21 cellular contexts compared by ENCODE assay signal in genomic region chr10:124048371-124049290, GRCh38. TPM values are rescaled to one million over a fixed set of nuclear protein-coding genes. Genes with fewer than 3 reads are reported as not detected.
A peak's percentile ranks its signal among the peaks of the same experiment; 100 is the strongest.
DNase-seq lines count a peak whose midpoint lies in the region; ATAC-seq, FAIRE-seq and TF ChIP-seq lines count a peak whose summit lies in the region.
"Had no signal": no experiment of that assay in that cellular context is flagged by ENCODE, and none has a peak within 500 bp of the region (broad histone marks: within the 10 kb centered on the region; RNA-seq: fewer than 3 reads in every experiment).

No MANE protein-coding gene starts in this region.

- TF ChIP-seq POLR2A in adrenal gland (IDR thresholded peaks at IDR 0.05) (no peak), GM12891 (IDR thresholded peaks at IDR 0.05; ENCODE audit: low read depth, low read length) (no peak), transverse colon (IDR thresholded peaks at IDR 0.05) (no peak)

- H3K27me3 ChIP-seq in adrenal gland (no peaks in the 10 kb centered on the region), neutrophil (no peaks in the 10 kb centered on the region), tibial artery (no peaks in the 10 kb centered on the region), transverse colon (no peaks in the 10 kb centered on the region)
- H3K27me3 ChIP-seq: colonic mucosa, hepatocyte had no signal

- H3K4me3 ChIP-seq in adrenal gland (no peak overlapping the region), neutrophil (ENCODE audit: low read depth in 1 of 2, low read length in 1 of 2) (no peak overlapping the region), tibial artery (no peak overlapping the region), transverse colon (no peak overlapping the region)
- H3K4me3 ChIP-seq: colonic mucosa, GM12878, hepatocyte, lung had no signal

- no peak for TF ChIP-seq EP300 in transverse colon (IDR thresholded peaks at IDR 0.05; ENCODE audit: low read depth)

- FAIRE-seq in GM12891 (lab: Jason Lieb, UNC) = no peak
- FAIRE-seq: astrocyte, GM12878 had no signal

- no peaks in the 10 kb centered on the region for H3K36me3 ChIP-seq in adrenal gland (replicated peaks in 1 of 2)
- H3K36me3 ChIP-seq in neutrophil = peaks cover 59% of the 10 kb centered on the region
- H3K36me3 ChIP-seq in tibial artery = peaks cover 0 to 14% (median 9%) of the 10 kb centered on the region in 3 donors
- H3K36me3 ChIP-seq in transverse colon = no peaks in the 10 kb centered on the region
- H3K36me3 ChIP-seq: colonic mucosa had no signal

- TF ChIP-seq CTCF in adrenal gland (IDR thresholded peaks at IDR 0.05) = no peak
- TF ChIP-seq CTCF in neutrophil (IDR thresholded peaks at IDR 0.05) = no peak
- TF ChIP-seq CTCF in tibial artery (IDR thresholded peaks at IDR 0.05) = no peak
- no peak for TF ChIP-seq CTCF in transverse colon (IDR thresholded peaks at IDR 0.05)

- 59 to 71% (median 67%) methylated on average over 19 of the region's 19 CpGs for WGBS in adrenal gland, 4 donors
- 76 to 77% methylated on average over 9 to 19 of the region's 19 CpGs for WGBS in transverse colon (ENCODE audit: low coverage in 1 of 2), 2 donors

- in situ Hi-C loops in transverse colon (cut with MboI; ENCODE audit: low pct_ligation_motif_present in 1 of 4, low pct_unique_long_range_greater_than_20kb in 1 of 4, low sequenced_read_pairs in 3 of 4) = no loop called here

- no peak for ATAC-seq in HG02840 (IDR thresholded peaks at IDR 0.05; ENCODE audit: low FRiP score, unreplicated experiment)
- ATAC-seq: GM12878; Right ventricle myocardium inferior; stimulated activated naive CD8-positive, alpha-beta T cell treated with anti-CD3 and anti-CD28 coated beads, Interleukin-15, amount 100 ng/mL, for 72 hours had no signal

- H3K4me1 ChIP-seq in adrenal gland (replicated peaks in 1 of 2) (no peaks in the 10 kb centered on the region), neutrophil (ENCODE audit: control insufficient read depth in 1 of 2, insufficient read depth in 1 of 2, low read depth in 1 of 2, low read length in 1 of 2) (peaks cover 9 to 15% of the 10 kb centered on the region in 2 experiments), tibial artery (peaks cover 0 to 15% (median 5%) of the 10 kb centered on the region in 4 donors), transverse colon (peaks cover 0 to 10% (median 3%) of the 10 kb centered on the region in 4 donors)
- H3K4me1 ChIP-seq: colonic mucosa had no signal

- peak overlapping the region in 2 of 5 donors; percentile 21 to 82 for H3K27ac ChIP-seq in adrenal gland
- peak overlapping the region; percentile 35 for H3K27ac ChIP-seq in neutrophil
- peak overlapping the region; percentile 8 to 43 for H3K27ac ChIP-seq in tibial artery
- peak overlapping the region in 1 of 4 donors; percentile 30 for H3K27ac ChIP-seq in transverse colon
- H3K27ac ChIP-seq: colonic mucosa, hepatocyte had no signal

- peak in 6 of 7 donors; percentile 32 to 70 (median 44) for DNase-seq in adrenal gland
- DNase-seq in fibroblast of the conjunctiva (ENCODE audit: low read depth) = peak; percentile 65
- peak in 1 of 2 donors; percentile 16 for DNase-seq in tibial artery
- DNase-seq in H4 (ENCODE audit: low spot score) = no peak
- no peak for DNase-seq in GM12891 (ENCODE audit: insufficient read length, low spot score)
- DNase-seq in transverse colon = no peak
- DNase-seq: activated CD4-positive, alpha-beta T cell treated with anti-CD3 and anti-CD28 coated beads for 1 hour; CD8-positive, alpha-beta memory T cell; colonic mucosa; DMS53; NCI-H1105 treated with DMSO at 0.1 percent for 48 hours; NCI-H524; stimulated activated CD4-positive, alpha-beta T cell treated with anti-CD3 and anti-CD28 coated beads, Interleukin-2, amount 100 ng/mL, for 48 hours; stimulated activated naive CD8-positive, alpha-beta T cell treated with anti-CD3 and anti-CD28 coated beads, Interleukin-15, amount 100 ng/mL, for 72 hours had no signal

- H3K9me3 ChIP-seq in adrenal gland (replicated peaks in 1 of 3) (no peaks in the 10 kb centered on the region), neutrophil (no peaks in the 10 kb centered on the region), tibial artery (no peaks in the 10 kb centered on the region), transverse colon (no peaks in the 10 kb centered on the region)
- H3K9me3 ChIP-seq: colonic mucosa had no signal

- intact Hi-C loops in adrenal gland (cut with DNase I) = no loop called here
- intact Hi-C loops in tibial artery (cut with DNase I; ENCODE audit: low total_unique reads) = no loop called here
- intact Hi-C loops in transverse colon (cut with DNase I; ENCODE audit: low total_unique reads) = no loop called here

TF ChIP-seq in GM12891, 5 proteins besides CTCF, POLR2A, EP300 and RAD21:
- no peak for TF ChIP-seq TAF1 (IDR thresholded peaks at IDR 0.05; ENCODE audit: low read depth, low read length)
- no peak for TF ChIP-seq POLR2AphosphoS5 (IDR thresholded peaks at IDR 0.05; ENCODE audit: low read depth, low read length)

RNA-seq across cellular contexts. Expression of gene CHST15, which starts 44.8 kb away (rescaled TPM):
- total RNA-seq in adrenal gland (10 to 100 TPM; 24.0 to 54.5 (median 39.8) TPM), transverse colon (10 to 100 TPM in 3 of 4 donors, 1 to 10 TPM in 1; 10.0 to 25.4 (median 16.0) TPM)
- 10 to 100 TPM in 1 of 3 donors, 1 to 10 TPM in 2; 5.2 to 15.7 (median 8.1) TPM for polyA plus RNA-seq in adrenal gland
- total RNA-seq in H4 (2014; rRNA removed; shearing (Covaris generic)) = 4.0 and 6.8 TPM in 2 replicates
- 0.50 TPM for polyA plus RNA-seq in GM12891 (2012; ENCODE audit: low read depth, missing spikeins)
- polyA plus RNA-seq: CD8-positive, alpha-beta memory T cell had no signal

Comparison
In these comparisons a context has a peak if more than half of its experiments do, and no peak if none do; other contexts are left out.
1. DNase-seq: peak in adrenal gland (6 of 7) and fibroblast of the conjunctiva (single experiment); none in H4 (single experiment), GM12891 (single experiment) and transverse colon (single experiment).